ENCODE assay signal across 15 cellular contexts in the genomic region with DNA sequence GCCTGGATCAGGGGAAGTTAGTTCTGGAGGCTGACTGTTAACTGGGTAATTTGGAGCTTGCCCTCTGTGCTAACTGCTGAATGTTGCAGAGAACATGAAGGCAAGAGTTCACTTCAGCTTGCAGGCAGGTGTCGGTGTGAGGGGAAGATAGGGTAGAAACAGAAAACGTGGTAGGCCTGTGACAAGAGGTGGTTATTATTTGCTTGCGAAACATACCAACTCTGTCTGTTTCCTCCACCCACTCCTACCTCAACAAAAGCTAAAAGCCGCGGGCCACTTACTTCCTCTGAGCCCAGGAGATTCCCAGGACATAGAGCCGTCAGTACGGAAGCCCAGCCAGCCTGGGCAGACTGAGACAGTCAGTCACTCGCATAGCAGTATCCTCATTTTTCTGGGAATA.
A peak's percentile ranks its signal among the peaks of the same experiment; 100 is the strongest.
DNase-seq lines count a peak whose midpoint lies in the region; ATAC-seq and TF ChIP-seq lines count a peak whose summit lies in the region.
"Had no signal": no experiment of that assay in that cellular context is flagged by ENCODE, and none has a peak within 500 bp of the region (broad histone marks: within the 10 kb centered on the region; RNA-seq: fewer than 3 reads in every experiment).

No MANE protein-coding gene starts in this region.

- H3K4me1 Mint-ChIP-seq in WTC11, result no peaks in the 10 kb centered on the region
- H3K4me1 Mint-ChIP-seq in natural killer cell treated with Interleukin-12 subunit alpha and Interleukin-12 subunit beta and Interleukin-15 and Interleukin-18, amount 100 ng/mL, for 72 hours (ENCODE audit: low read depth in 2 of 2), result no peaks in the 10 kb centered on the region
- peaks cover 0 to 5% (median 3%) of the 10 kb centered on the region in 3 donors for H3K4me1 Mint-ChIP-seq in T-cell
- H3K4me1 Mint-ChIP-seq in activated T-helper 1 cell treated with anti-CD3 and anti-CD28 coated beads, Interleukin-12 subunit alpha, Interleukin-12 subunit beta, Interleukin-2, Interleukin-4 antibody, amounts not matched to agents 30 ng/mL and 10 ng/mL and 1 ng/mL, durations not matched to agents 14 hours and 24 hours and 36 hours (ENCODE audit: low read depth), result no peaks in the 10 kb centered on the region

- TF ChIP-seq CTCF in WTC11 (IDR thresholded peaks at IDR 0.05), result no peak

- H3K4me3 Mint-ChIP-seq in WTC11 (no peak overlapping the region), T-cell (no peak overlapping the region)
- no peak overlapping the region for H3K4me3 Mint-ChIP-seq in natural killer cell treated with Interleukin-12 subunit alpha and Interleukin-12 subunit beta and Interleukin-15 and Interleukin-18, amount 100 ng/mL, for 72 hours
- H3K4me3 Mint-ChIP-seq in activated T-helper 1 cell treated with anti-CD3 and anti-CD28 coated beads, Interleukin-12 subunit alpha, Interleukin-12 subunit beta, Interleukin-2, Interleukin-4 antibody, amounts not matched to agents 30 ng/mL and 10 ng/mL and 1 ng/mL, durations not matched to agents 14 hours and 24 hours and 36 hours, result no peak overlapping the region
- H3K4me3 Mint-ChIP-seq: activated naive CD8-positive, alpha-beta T cell; T-helper 1 cell treated with Interleukin-12 subunit alpha and Interleukin-12 subunit beta and Interleukin-4 antibody, amounts not matched to agents 30 μg/mL and 1 μg/mL, for 36 hours had no signal

- DNase-seq in CD1c-positive myeloid dendritic cell (ENCODE audit: extremely low spot score), result peak; percentile 51
- peak; percentile 15 for DNase-seq in WTC11 (ENCODE audit: low spot score)
- no peak for DNase-seq in caudate nucleus (lab: John Stamatoyannopoulos, UW)
- no peak for DNase-seq in natural killer cell treated with Interleukin-12 subunit alpha and Interleukin-12 subunit beta and Interleukin-15 and Interleukin-18, amount 100 ng/mL, for 72 hours (ENCODE audit: low spot score)
- no peak for DNase-seq in T-cell
- no peak for DNase-seq in activated T-helper 1 cell treated with anti-CD3 and anti-CD28 coated beads, Interleukin-12 subunit alpha, Interleukin-12 subunit beta, Interleukin-2, Interleukin-4 antibody, amounts not matched to agents 30 ng/mL and 10 ng/mL and 1 ng/mL, durations not matched to agents 14 hours and 24 hours and 36 hours (ENCODE audit: low spot score)
- DNase-seq: activated CD4-positive, CD25-positive, alpha-beta regulatory T cell treated with anti-CD3 and anti-CD28 coated beads, Interleukin-2, amount 50 U/mL, for 72 hours; activated CD8-positive, alpha-beta memory T cell treated with anti-CD3 and anti-CD28 coated beads, Interleukin-2, amount 50 U/mL, for 4 hours; NCI-H1417 treated with DMSO at 0.1 percent for 48 hours had no signal

- H3K27me3 Mint-ChIP-seq in WTC11 (ENCODE audit: low read depth) (peaks cover 2% of the 10 kb centered on the region; the same call in 1 of the 2 replicates), T-cell (peaks cover 3 to 18% of the 10 kb centered on the region in 2 donors)
- H3K27me3 Mint-ChIP-seq in natural killer cell treated with Interleukin-12 subunit alpha and Interleukin-12 subunit beta and Interleukin-15 and Interleukin-18, amount 100 ng/mL, for 72 hours, result peaks cover 6 to 28% of the 10 kb centered on the region in 2 donors
- H3K27me3 Mint-ChIP-seq in activated T-helper 1 cell treated with anti-CD3 and anti-CD28 coated beads, Interleukin-12 subunit alpha, Interleukin-12 subunit beta, Interleukin-2, Interleukin-4 antibody, amounts not matched to agents 30 ng/mL and 10 ng/mL and 1 ng/mL, durations not matched to agents 14 hours and 24 hours and 36 hours (ENCODE audit: insufficient read depth), result no peaks in the 10 kb centered on the region

- POLR2A ChIA-PET in WTC11 (lab: Charles Lee) (interaction anchor here (1.2 kb wide), 1 partner anchor 9 kb away, joined by 4 read pairs; no protein-coding TSS in a partner anchor), T-cell (lab: Charles Lee) (no interaction called here)

- CTCF ChIA-PET in WTC11 (lab: Charles Lee), result interaction anchor here (0.8 to 3.0 kb wide), 5 partner anchors 16 to 231 kb away, joined by 3 to 17 read pairs (median 7); no protein-coding TSS in a partner anchor
- CTCF ChIA-PET in T-cell (lab: Charles Lee), result interaction anchor here in 1 of 2 donors (0.8 kb wide), 1 partner anchor 16 kb away, joined by 3 read pairs; no protein-coding TSS in a partner anchor

- H3K9me3 Mint-ChIP-seq in WTC11 (peaks cover 4% of the 10 kb centered on the region), T-cell (no peaks in the 10 kb centered on the region)
- no peaks in the 10 kb centered on the region for H3K9me3 Mint-ChIP-seq in natural killer cell treated with Interleukin-12 subunit alpha and Interleukin-12 subunit beta and Interleukin-15 and Interleukin-18, amount 100 ng/mL, for 72 hours
- no peaks in the 10 kb centered on the region for H3K9me3 Mint-ChIP-seq in activated T-helper 1 cell treated with anti-CD3 and anti-CD28 coated beads, Interleukin-12 subunit alpha, Interleukin-12 subunit beta, Interleukin-2, Interleukin-4 antibody, amounts not matched to agents 30 ng/mL and 10 ng/mL and 1 ng/mL, durations not matched to agents 14 hours and 24 hours and 36 hours
- H3K9me3 Mint-ChIP-seq: T-helper 1 cell treated with Interleukin-12 subunit alpha and Interleukin-12 subunit beta and Interleukin-4 antibody, amounts not matched to agents 30 μg/mL and 1 μg/mL, for 36 hours had no signal

- H3K27ac ChIP-seq in caudate nucleus (ENCODE audit: low read depth, low read length), result no peak overlapping the region
- H3K27ac ChIP-seq: cardiac muscle cell, suprapubic skin had no signal

- ATAC-seq in GM19351 (IDR thresholded peaks at IDR 0.05; ENCODE audit: unreplicated experiment) (peak; percentile 73), HG03521 (IDR thresholded peaks at IDR 0.05; ENCODE audit: unreplicated experiment) (peak; percentile 77), WTC11 (peak; percentile 62), T-cell (replicated peaks in 1 of 4) (no peak)
- no peak for ATAC-seq in natural killer cell treated with Interleukin-12 subunit alpha and Interleukin-12 subunit beta and Interleukin-15 and Interleukin-18, amount 100 ng/mL, for 72 hours

- H3K36me3 Mint-ChIP-seq in WTC11 (no peaks in the 10 kb centered on the region), T-cell (no peaks in the 10 kb centered on the region)
- H3K36me3 Mint-ChIP-seq in natural killer cell treated with Interleukin-12 subunit alpha and Interleukin-12 subunit beta and Interleukin-15 and Interleukin-18, amount 100 ng/mL, for 72 hours, result no peaks in the 10 kb centered on the region
- H3K36me3 Mint-ChIP-seq in activated T-helper 1 cell treated with anti-CD3 and anti-CD28 coated beads, Interleukin-12 subunit alpha, Interleukin-12 subunit beta, Interleukin-2, Interleukin-4 antibody, amounts not matched to agents 30 ng/mL and 10 ng/mL and 1 ng/mL, durations not matched to agents 14 hours and 24 hours and 36 hours (ENCODE audit: low read depth), result no peaks in the 10 kb centered on the region
- H3K36me3 Mint-ChIP-seq: activated naive CD8-positive, alpha-beta T cell had no signal

- H3K27ac Mint-ChIP-seq in WTC11, result no peak overlapping the region
- H3K27ac Mint-ChIP-seq in natural killer cell treated with Interleukin-12 subunit alpha and Interleukin-12 subunit beta and Interleukin-15 and Interleukin-18, amount 100 ng/mL, for 72 hours, result no peak overlapping the region
- no peak overlapping the region for H3K27ac Mint-ChIP-seq in T-cell
- no peak overlapping the region for H3K27ac Mint-ChIP-seq in activated T-helper 1 cell treated with anti-CD3 and anti-CD28 coated beads, Interleukin-12 subunit alpha, Interleukin-12 subunit beta, Interleukin-2, Interleukin-4 antibody, amounts not matched to agents 30 ng/mL and 10 ng/mL and 1 ng/mL, durations not matched to agents 14 hours and 24 hours and 36 hours
- H3K27ac Mint-ChIP-seq: activated naive CD8-positive, alpha-beta T cell; T-helper 1 cell treated with Interleukin-12 subunit alpha and Interleukin-12 subunit beta and Interleukin-4 antibody, amounts not matched to agents 30 μg/mL and 1 μg/mL, for 36 hours had no signal

- intact Hi-C loops in activated T-helper 1 cell treated with anti-CD3 and anti-CD28 coated beads, Interleukin-12 subunit alpha, Interleukin-12 subunit beta, Interleukin-2, Interleukin-4 antibody, amounts not matched to agents 30 ng/mL and 10 ng/mL and 1 ng/mL, durations not matched to agents 14 hours and 24 hours and 36 hours (cut with micrococcal nuclease), result no loop called here

TF ChIP-seq in WTC11, 78 proteins besides CTCF, POLR2A, EP300 and RAD21:
- TF ChIP-seq ZNF263 (CRISPR knock-in tag; IDR thresholded peaks at IDR 0.05; ENCODE audit: low read depth) (no peak), SP1 (CRISPR knock-in tag; conservative IDR thresholded peaks at IDR 0.05) (no peak), FOXK1 (CRISPR knock-in tag; IDR thresholded peaks at IDR 0.05) (no peak), SMAD4 (CRISPR knock-in tag; IDR thresholded peaks at IDR 0.05) (no peak), USF2 (CRISPR knock-in tag; IDR thresholded peaks at IDR 0.05) (no peak)
- TF ChIP-seq, protein P1, sequence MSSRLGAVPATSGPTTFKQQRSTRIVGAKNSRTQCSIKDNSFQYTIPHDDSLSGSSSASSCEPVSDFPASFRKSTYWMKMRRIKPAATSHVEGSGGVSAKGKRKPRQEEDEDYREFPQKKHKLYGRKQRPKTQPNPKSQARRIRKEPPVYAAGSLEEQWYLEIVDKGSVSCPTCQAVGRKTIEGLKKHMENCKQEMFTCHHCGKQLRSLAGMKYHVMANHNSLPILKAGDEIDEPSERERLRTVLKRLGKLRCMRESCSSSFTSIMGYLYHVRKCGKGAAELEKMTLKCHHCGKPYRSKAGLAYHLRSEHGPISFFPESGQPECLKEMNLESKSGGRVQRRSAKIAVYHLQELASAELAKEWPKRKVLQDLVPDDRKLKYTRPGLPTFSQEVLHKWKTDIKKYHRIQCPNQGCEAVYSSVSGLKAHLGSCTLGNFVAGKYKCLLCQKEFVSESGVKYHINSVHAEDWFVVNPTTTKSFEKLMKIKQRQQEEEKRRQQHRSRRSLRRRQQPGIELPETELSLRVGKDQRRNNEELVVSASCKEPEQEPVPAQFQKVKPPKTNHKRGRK (CRISPR knock-in tag; IDR thresholded peaks at IDR 0.05; ENCODE audit: borderline replicate concordance), result no peak

Comparison
In these comparisons a context has a peak if more than half of its experiments do, and no peak if none do; other contexts are left out.
1. DNase-seq: peak in CD1c-positive myeloid dendritic cell (single experiment) and WTC11 (single experiment); none in caudate nucleus (0 of 61), natural killer cell treated with Interleukin-12 subunit alpha and Interleukin-12 subunit beta and Interleukin-15 and Interleukin-18, amount 100 ng/mL, for 72 hours (single experiment), T-cell (0 of 34) and activated T-helper 1 cell treated with anti-CD3 and anti-CD28 coated beads, Interleukin-12 subunit alpha, Interleukin-12 subunit beta, Interleukin-2, Interleukin-4 antibody, amounts not matched to agents 30 ng/mL and 10 ng/mL and 1 ng/mL, durations not matched to agents 14 hours and 24 hours and 36 hours (single experiment).
2. ATAC-seq: peak in GM19351 (single experiment), HG03521 (single experiment) and WTC11 (single experiment); none in natural killer cell treated with Interleukin-12 subunit alpha and Interleukin-12 subunit beta and Interleukin-15 and Interleukin-18, amount 100 ng/mL, for 72 hours (0 of 2) and T-cell (0 of 4).